9 cellular contexts compared by ENCODE assay signal in the genomic region with DNA sequence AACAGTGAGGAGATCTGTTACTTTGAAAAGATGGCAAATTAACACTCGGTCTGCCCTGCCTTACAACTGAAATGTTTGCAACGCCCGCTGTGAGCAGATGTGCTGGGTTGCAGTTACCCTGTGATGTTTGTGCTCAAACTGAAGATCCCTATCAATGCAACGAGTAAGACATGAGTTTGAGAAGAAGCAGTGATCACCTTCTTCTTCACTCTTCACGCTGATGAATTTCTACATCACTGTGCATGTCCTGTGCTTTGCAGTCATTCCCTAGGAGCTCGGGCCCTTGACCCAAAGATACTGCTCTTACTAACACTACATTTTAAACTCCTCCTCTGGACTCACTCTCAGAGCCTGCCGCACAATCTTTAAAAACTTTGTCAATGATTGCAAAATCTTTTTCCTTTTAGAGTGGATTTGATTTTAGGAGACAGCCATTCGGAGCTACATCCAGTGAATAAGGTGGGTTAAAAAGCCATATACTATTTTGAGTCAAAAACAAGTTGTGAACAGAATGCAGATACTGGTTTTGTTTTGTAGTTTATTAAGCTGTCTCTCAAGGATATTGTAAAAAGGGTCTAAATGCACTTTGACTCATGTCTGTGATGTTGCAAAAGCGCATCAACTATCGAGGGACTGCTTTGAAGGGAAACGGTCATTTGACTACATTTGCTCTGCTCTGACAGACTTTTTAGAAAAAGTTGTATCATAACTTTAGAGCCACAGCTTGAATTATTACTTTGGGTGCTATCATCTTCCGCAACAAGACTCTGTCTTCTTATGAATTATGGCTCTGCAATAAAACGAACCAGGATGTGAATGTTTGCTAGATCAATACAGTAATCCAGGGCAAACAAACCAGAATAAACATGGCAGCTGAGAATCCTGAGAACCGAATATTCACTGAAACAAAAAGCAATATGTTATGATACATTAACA. TPM values are rescaled to one million over a fixed set of nuclear protein-coding genes. Genes with fewer than 3 reads are reported as not detected.
A peak's percentile ranks its signal among the peaks of the same experiment; 100 is the strongest.
DNase-seq lines count a peak whose midpoint lies in the region; ATAC-seq and TF ChIP-seq lines count a peak whose summit lies in the region.
"Had no signal": no experiment of that assay in that cellular context is flagged by ENCODE, and none has a peak within 500 bp of the region (broad histone marks: within the 10 kb centered on the region; RNA-seq: fewer than 3 reads in every experiment).

No MANE protein-coding gene starts in this region.

- peak overlapping the region; percentile 100 for H3K4me3 Mint-ChIP-seq in activated T-cell treated with anti-CD3 and anti-CD28 coated beads, Interleukin-2, amount 50 U/mL, for 4 hours

- H3K9me3 ChIP-seq in duodenal mucosa (ENCODE audit: control insufficient read depth in 1 of 2, low read length in 2 of 2), result no peaks in the 10 kb centered on the region
- H3K9me3 ChIP-seq in thymus (ENCODE audit: control insufficient read depth), result no peaks in the 10 kb centered on the region

- no peak for ATAC-seq in activated T-cell treated with anti-CD3 and anti-CD28 coated beads, Interleukin-2, amount 50 U/mL, for 4 hours
- ATAC-seq in GM19023 (IDR thresholded peaks at IDR 0.05; ENCODE audit: unreplicated experiment), result no peak

- H3K4me3 ChIP-seq in duodenal mucosa (ENCODE audit: low read depth in 1 of 2, low read length in 2 of 2) (peak overlapping the region; percentile 12 to 16), thymus (ENCODE audit: low read length) (peak overlapping the region; percentile 92), brain microvascular endothelial cell (ENCODE audit: low read depth, low read length) (no peak overlapping the region)

- peaks cover 16 to 37% of the 10 kb centered on the region in 2 donors for H3K4me1 ChIP-seq in duodenal mucosa (ENCODE audit: control insufficient read depth in 1 of 2, insufficient read depth in 2 of 2, low read length in 2 of 2)
- H3K4me1 ChIP-seq in thymus (ENCODE audit: control insufficient read depth, insufficient read depth, low read length), result peaks cover 20% of the 10 kb centered on the region

- no peak for TF ChIP-seq CTCF in brain microvascular endothelial cell (IDR thresholded peaks at IDR 0.05; ENCODE audit: low read depth, low read length, missing control alignments)

- no peaks in the 10 kb centered on the region for H3K36me3 Mint-ChIP-seq in activated T-cell treated with anti-CD3 and anti-CD28 coated beads, Interleukin-2, amount 50 U/mL, for 4 hours (ENCODE audit: insufficient read depth)

- no peak for DNase-seq in activated T-cell treated with anti-CD3 and anti-CD28 coated beads, Interleukin-2, amount 50 U/mL, for 4 hours
- no peak for DNase-seq in activated T-cell treated with anti-CD3 and anti-CD28 coated beads for 4 hours
- peak; percentile 13 to 56 for DNase-seq in NOMO-1 (lab: John Stamatoyannopoulos, UW; ENCODE audit: unreplicated experiment in 2 of 2)
- no peak for DNase-seq in brain microvascular endothelial cell
- DNase-seq in DMS114 treated with DMSO at 0.1 percent for 48 hours (lab: John Stamatoyannopoulos, UW; ENCODE audit: unreplicated experiment), result no peak
- DNase-seq: cerebellar nuclear complex had no signal

- no peaks in the 10 kb centered on the region for H3K27me3 ChIP-seq in duodenal mucosa (ENCODE audit: control insufficient read depth in 1 of 2, insufficient read depth in 2 of 2, low read length in 2 of 2)
- H3K27me3 ChIP-seq in thymus (ENCODE audit: control insufficient read depth, insufficient read depth), result no peaks in the 10 kb centered on the region
- H3K27me3 ChIP-seq in brain microvascular endothelial cell (replicated peaks), result no peaks in the 10 kb centered on the region

- no peak overlapping the region for H3K27ac ChIP-seq in duodenal mucosa (ENCODE audit: low read depth, low read length)
- peak overlapping the region; percentile 89 for H3K27ac ChIP-seq in thymus (ENCODE audit: low read depth)
- H3K27ac ChIP-seq in brain microvascular endothelial cell, result no peak overlapping the region

- H3K27me3 Mint-ChIP-seq in activated T-cell treated with anti-CD3 and anti-CD28 coated beads, Interleukin-2, amount 50 U/mL, for 4 hours (ENCODE audit: low read depth), result no peaks in the 10 kb centered on the region

- in situ Hi-C loops in brain microvascular endothelial cell (cut with HindIII; ENCODE audit: low pct_ligation_motif_present, low sequenced_read_pairs), result no loop called here

- H3K9ac ChIP-seq in duodenal mucosa (ENCODE audit: low read depth in 1 of 2, low read length in 2 of 2), result no peak overlapping the region

- peaks cover 78% of the 10 kb centered on the region for H3K4me1 Mint-ChIP-seq in activated T-cell treated with anti-CD3 and anti-CD28 coated beads, Interleukin-2, amount 50 U/mL, for 4 hours (ENCODE audit: low read depth)

- H3K36me3 ChIP-seq in duodenal mucosa (ENCODE audit: control insufficient read depth in 1 of 2, insufficient read depth in 2 of 2, low read length in 2 of 2) (no peaks in the 10 kb centered on the region), thymus (ENCODE audit: control insufficient read depth, insufficient read depth) (no peaks in the 10 kb centered on the region), brain microvascular endothelial cell (replicated peaks) (no peaks in the 10 kb centered on the region)

- H3K9me3 Mint-ChIP-seq in activated T-cell treated with anti-CD3 and anti-CD28 coated beads, Interleukin-2, amount 50 U/mL, for 4 hours, result no peaks in the 10 kb centered on the region

- 13% methylated on average over 14 of the region's 14 CpGs for WGBS in thymus

RNA-seq across cellular contexts. Expression of a gene that starts 5.7 kb away (rescaled TPM):
- total RNA-seq in activated T-cell treated with anti-CD3 and anti-CD28 coated beads, Interleukin-2, amount 50 U/mL, for 4 hours, result 100 to 1,000 TPM; 164 to 204 (median 170) TPM
- polyA plus RNA-seq in thymus, result 71.2 TPM

Comparison
In these comparisons a context has a peak if more than half of its experiments do, and no peak if none do; other contexts are left out.
1. DNase-seq: peak in NOMO-1 (2 of 2); none in activated T-cell treated with anti-CD3 and anti-CD28 coated beads, Interleukin-2, amount 50 U/mL, for 4 hours (single experiment), activated T-cell treated with anti-CD3 and anti-CD28 coated beads for 4 hours (single experiment), brain microvascular endothelial cell (single experiment) and DMS114 treated with DMSO at 0.1 percent for 48 hours (single experiment).